8 cellular contexts compared by ENCODE assay signal in the genomic region with DNA sequence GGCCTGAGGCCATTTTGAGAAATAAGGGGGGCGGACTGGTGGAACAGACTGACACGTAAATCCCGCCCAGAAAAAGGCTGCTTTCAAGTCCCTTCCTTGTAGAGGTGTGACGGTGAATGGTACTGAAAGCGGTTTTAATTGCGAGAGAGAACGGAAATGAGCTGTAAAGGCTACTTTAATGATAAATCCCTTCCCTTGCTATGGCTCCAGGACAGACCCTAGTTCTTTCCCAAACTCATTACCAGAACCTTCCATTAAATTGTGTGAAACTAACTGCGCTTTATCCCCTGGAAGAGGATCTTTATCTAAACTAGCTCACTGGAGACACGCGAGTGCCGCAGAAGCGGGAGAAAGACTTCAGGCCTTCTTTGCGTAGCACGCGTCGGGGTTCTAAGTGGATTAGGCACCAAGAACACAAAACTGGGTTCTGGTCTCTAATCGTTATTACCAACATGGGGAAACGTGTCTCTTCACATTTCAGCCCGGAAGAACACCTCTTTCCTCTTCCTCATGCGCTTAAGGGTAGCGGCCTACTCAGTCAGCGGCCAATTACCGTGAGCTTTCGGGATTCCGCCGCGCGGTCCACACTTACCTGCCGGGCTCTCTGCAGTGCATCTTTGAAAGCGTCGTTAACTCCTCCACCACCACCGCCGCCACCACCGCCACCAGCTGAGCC. TPM values are rescaled to one million over a fixed set of nuclear protein-coding genes. Genes with fewer than 3 reads are reported as not detected.
A peak's percentile ranks its signal among the peaks of the same experiment; 100 is the strongest.
DNase-seq lines count a peak whose midpoint lies in the region; ATAC-seq and TF ChIP-seq lines count a peak whose summit lies in the region.

No MANE protein-coding gene starts in this region.

- peaks cover 12% of the 10 kb centered on the region for H3K36me3 ChIP-seq in CD4-positive, CD25-positive, alpha-beta regulatory T cell (ENCODE audit: control insufficient read depth, insufficient read depth, low read length)

- POLR2A ChIA-PET in activated CD4-positive, alpha-beta memory T cell treated with anti-CD3 and anti-CD28 coated beads for 36 hours (lab: Charles Lee) = interaction anchor here (0.6 to 10.1 kb wide), 15 partner anchors 10 to 1685 kb away, joined by 3 to 297 read pairs (median 5); partner anchors contain the start of genes DNAJB4 and ZZZ3

- H3K36me3 Mint-ChIP-seq in CD4-positive, CD25-positive, alpha-beta regulatory T cell = peaks cover 12% of the 10 kb centered on the region
- peaks cover 22% of the 10 kb centered on the region for H3K36me3 Mint-ChIP-seq in activated CD4-positive, alpha-beta memory T cell treated with anti-CD3 and anti-CD28 coated beads for 36 hours
- peaks cover 41% of the 10 kb centered on the region for H3K36me3 Mint-ChIP-seq in effector memory CD8-positive, alpha-beta T cell (ENCODE audit: insufficient read depth)
- H3K36me3 Mint-ChIP-seq in mesothelial cell of epicardium = peaks cover 6% of the 10 kb centered on the region

- no peaks in the 10 kb centered on the region for H3K9me3 Mint-ChIP-seq in CD4-positive, CD25-positive, alpha-beta regulatory T cell
- no peaks in the 10 kb centered on the region for H3K9me3 Mint-ChIP-seq in activated CD4-positive, alpha-beta memory T cell treated with anti-CD3 and anti-CD28 coated beads for 36 hours
- no peaks in the 10 kb centered on the region for H3K9me3 Mint-ChIP-seq in effector memory CD8-positive, alpha-beta T cell
- no peaks in the 10 kb centered on the region for H3K9me3 Mint-ChIP-seq in mesothelial cell of epicardium

- H3K27ac ChIP-seq in CD4-positive, CD25-positive, alpha-beta regulatory T cell (ENCODE audit: insufficient read depth, low read length, poor library complexity, severe bottlenecking) = peak overlapping the region; percentile 100

- peak; percentile 63 to 65 for ATAC-seq in CD4-positive, CD25-positive, alpha-beta regulatory T cell (ENCODE audit: low read depth in 2 of 2)
- ATAC-seq in GM19452 (IDR thresholded peaks at IDR 0.05; ENCODE audit: unreplicated experiment) = peak; percentile 62
- ATAC-seq in HG03565 (IDR thresholded peaks at IDR 0.05; ENCODE audit: unreplicated experiment) = peak; percentile 61
- ATAC-seq in effector memory CD8-positive, alpha-beta T cell (replicated peaks) = peak; percentile 64

- no peak overlapping the region for H3K4me3 Mint-ChIP-seq in CD4-positive, CD25-positive, alpha-beta regulatory T cell
- no peak overlapping the region for H3K4me3 Mint-ChIP-seq in activated CD4-positive, alpha-beta memory T cell treated with anti-CD3 and anti-CD28 coated beads for 36 hours
- H3K4me3 Mint-ChIP-seq in effector memory CD8-positive, alpha-beta T cell = no peak overlapping the region
- H3K4me3 Mint-ChIP-seq in mesothelial cell of epicardium = no peak overlapping the region

- no peaks in the 10 kb centered on the region for H3K27me3 Mint-ChIP-seq in CD4-positive, CD25-positive, alpha-beta regulatory T cell
- no peaks in the 10 kb centered on the region for H3K27me3 Mint-ChIP-seq in activated CD4-positive, alpha-beta memory T cell treated with anti-CD3 and anti-CD28 coated beads for 36 hours
- no peaks in the 10 kb centered on the region for H3K27me3 Mint-ChIP-seq in effector memory CD8-positive, alpha-beta T cell
- H3K27me3 Mint-ChIP-seq in mesothelial cell of epicardium (ENCODE audit: low read depth) = no peaks in the 10 kb centered on the region

- CTCF ChIA-PET in activated CD4-positive, alpha-beta memory T cell treated with anti-CD3 and anti-CD28 coated beads for 36 hours (lab: Charles Lee) = interaction anchor here (1.0 to 1.6 kb wide), 4 partner anchors 18 to 295 kb away, joined by 4 to 13 read pairs (median 6); partner anchors contain the start of gene DNAJB4

- intact Hi-C loops in activated CD4-positive, alpha-beta memory T cell treated with anti-CD3 and anti-CD28 coated beads for 36 hours (cut with micrococcal nuclease) = loop anchor here (1.0 to 10.0 kb wide), 6 partner anchors 62 to 646 kb away; partner anchors contain the start of genes IFI44L, MIGA1, USP33 and ZZZ3

- no peak for TF ChIP-seq CTCF in mesothelial cell of epicardium (IDR thresholded peaks at IDR 0.05; ENCODE audit: unreplicated experiment)

- H3K27me3 ChIP-seq in CD4-positive, CD25-positive, alpha-beta regulatory T cell (ENCODE audit: control insufficient read depth, insufficient read depth, low read length) = no peaks in the 10 kb centered on the region

- H3K4me3 ChIP-seq in CD4-positive, CD25-positive, alpha-beta regulatory T cell (ENCODE audit: low read depth, low read length) = peak overlapping the region; percentile 99

- peak; percentile 79 to 96 (median 90) for DNase-seq in CD4-positive, CD25-positive, alpha-beta regulatory T cell
- peak; percentile 84 for DNase-seq in NCI-H748 treated with DMSO at 0.1 percent for 48 hours (lab: John Stamatoyannopoulos, UW)
- peak; percentile 86 for DNase-seq in activated CD4-positive, alpha-beta memory T cell treated with anti-CD3 and anti-CD28 coated beads for 36 hours
- peak; percentile 75 to 81 (median 76) for DNase-seq in effector memory CD8-positive, alpha-beta T cell
- DNase-seq in mesothelial cell of epicardium (ENCODE audit: low spot score in 2 of 2, unreplicated experiment in 2 of 2) = peak; percentile 48 to 66
- DNase-seq in stimulated activated CD8-positive, alpha-beta memory T cell treated with anti-CD3 and anti-CD28 coated beads, Interleukin-15, amount 100 ng/mL, for 48 hours (ENCODE audit: low read depth in 2 of 2) = peak; percentile 66 to 69

- no peaks in the 10 kb centered on the region for H3K9me3 ChIP-seq in CD4-positive, CD25-positive, alpha-beta regulatory T cell (ENCODE audit: control insufficient read depth in 2 of 2, low read length in 2 of 2)

- H3K27ac Mint-ChIP-seq in CD4-positive, CD25-positive, alpha-beta regulatory T cell = no peak overlapping the region
- H3K27ac Mint-ChIP-seq in activated CD4-positive, alpha-beta memory T cell treated with anti-CD3 and anti-CD28 coated beads for 36 hours = no peak overlapping the region
- H3K27ac Mint-ChIP-seq in effector memory CD8-positive, alpha-beta T cell = no peak overlapping the region
- H3K27ac Mint-ChIP-seq in mesothelial cell of epicardium = no peak overlapping the region

- peaks cover 61% of the 10 kb centered on the region for H3K4me1 ChIP-seq in CD4-positive, CD25-positive, alpha-beta regulatory T cell (ENCODE audit: control insufficient read depth, insufficient read depth, low read length, poor library complexity, severe bottlenecking)

- H3K4me1 Mint-ChIP-seq in CD4-positive, CD25-positive, alpha-beta regulatory T cell = peaks cover 23 to 41% (median 37%) of the 10 kb centered on the region in 4 donors
- H3K4me1 Mint-ChIP-seq in activated CD4-positive, alpha-beta memory T cell treated with anti-CD3 and anti-CD28 coated beads for 36 hours (ENCODE audit: low read depth) = peaks cover 34% of the 10 kb centered on the region
- peaks cover 29 to 38% of the 10 kb centered on the region in 2 donors for H3K4me1 Mint-ChIP-seq in effector memory CD8-positive, alpha-beta T cell (ENCODE audit: low read depth in 2 of 2)
- peaks cover 36% of the 10 kb centered on the region for H3K4me1 Mint-ChIP-seq in mesothelial cell of epicardium

RNA-seq across cellular contexts. Expression of gene FUBP1, which starts 0.4 kb away (rescaled TPM):
- 225 TPM for total RNA-seq in CD4-positive, CD25-positive, alpha-beta regulatory T cell
- polyA plus RNA-seq in CD4-positive, CD25-positive, alpha-beta regulatory T cell = 10 to 100 TPM; 46.2 to 52.8 (median 50.1) TPM
- total RNA-seq in activated CD4-positive, alpha-beta memory T cell treated with anti-CD3 and anti-CD28 coated beads for 36 hours = 100 to 1,000 TPM; 204 to 220 TPM
- total RNA-seq in mesothelial cell of epicardium = 287 to 291 TPM (median 288 TPM) in 3 replicates

RNA-seq across cellular contexts. Expression of gene DNAJB4, which starts 26.3 kb away (rescaled TPM):
- 34.4 TPM for total RNA-seq in CD4-positive, CD25-positive, alpha-beta regulatory T cell
- 1 to 10 TPM; 7.6 to 9.3 (median 8.6) TPM for polyA plus RNA-seq in CD4-positive, CD25-positive, alpha-beta regulatory T cell
- 10 to 100 TPM in 1 of 2 experiments, 1 to 10 TPM in 1; 9.1 to 10.8 TPM for total RNA-seq in activated CD4-positive, alpha-beta memory T cell treated with anti-CD3 and anti-CD28 coated beads for 36 hours
- 43.6 to 48.0 TPM (median 47.8 TPM) in 3 replicates for total RNA-seq in mesothelial cell of epicardium

Comparison
In these comparisons a context has a peak if more than half of its experiments do, and no peak if none do; other contexts are left out.
1. Peak in every context shown above with its lines: DNase-seq, ATAC-seq, H3K4me3 ChIP-seq and H3K27ac ChIP-seq.